8 cellular contexts compared by ENCODE assay signal in genomic region chr1:205543351-205544305, GRCh38. TPM values are rescaled to one million over a fixed set of nuclear protein-coding genes. Genes with fewer than 3 reads are reported as not detected.
A peak's percentile ranks its signal among the peaks of the same experiment; 100 is the strongest.
DNase-seq lines count a peak whose midpoint lies in the region; ATAC-seq and TF ChIP-seq lines count a peak whose summit lies in the region.

No MANE protein-coding gene starts in this region.

- H3K4me2 ChIP-seq in mammary epithelial cell (ENCODE audit: insufficient read depth, low read depth, low read length), result peak overlapping the region; percentile 66

- peak overlapping the region in 1 of 3 experiments; percentile 19 for H3K4me3 ChIP-seq in mammary epithelial cell (replicated peaks in 1 of 3; ENCODE audit: insufficient read depth in 1 of 3, low read depth in 2 of 3, low read length in 3 of 3)
- peak overlapping the region; percentile 2 to 31 (median 20) for H3K4me3 ChIP-seq in gastrocnemius medialis
- no peak overlapping the region for H3K4me3 ChIP-seq in CD4-positive, alpha-beta memory T cell (ENCODE audit: low read length in 2 of 2)

- H3K27ac ChIP-seq in mammary epithelial cell (ENCODE audit: insufficient read depth, low read depth, low read length) (peak overlapping the region; percentile 60), gastrocnemius medialis (peak overlapping the region; percentile 57 to 79 (median 76))
- no peak overlapping the region for H3K27ac ChIP-seq in CD4-positive, alpha-beta memory T cell (ENCODE audit: low read depth, low read length)

- ATAC-seq in gastrocnemius medialis, result peak; percentile 69 to 81
- ATAC-seq in HG03571 (IDR thresholded peaks at IDR 0.05; ENCODE audit: unreplicated experiment), result no peak

- H3K9me3 ChIP-seq in mammary epithelial cell (replicated peaks; ENCODE audit: insufficient read depth, low read length) (no peaks in the 10 kb centered on the region), gastrocnemius medialis (no peaks in the 10 kb centered on the region)
- H3K9me3 ChIP-seq in CD4-positive, alpha-beta memory T cell (ENCODE audit: control insufficient read depth in 1 of 2, low read length in 2 of 2), result no peaks in the 10 kb centered on the region

- no peak for TF ChIP-seq POLR2A in gastrocnemius medialis (IDR thresholded peaks at IDR 0.05)

- peaks cover 13% of the 10 kb centered on the region for H3K4me1 ChIP-seq in mammary epithelial cell (ENCODE audit: insufficient read depth, low read length)
- no peaks in the 10 kb centered on the region for H3K4me1 ChIP-seq in gastrocnemius medialis
- no peaks in the 10 kb centered on the region for H3K4me1 ChIP-seq in CD4-positive, alpha-beta memory T cell (ENCODE audit: insufficient read depth, low read length)

- H3K27me3 ChIP-seq in mammary epithelial cell (ENCODE audit: insufficient read depth, low read length) (no peaks in the 10 kb centered on the region), gastrocnemius medialis (peaks cover 25 to 36% (median 26%) of the 10 kb centered on the region in 3 donors)
- H3K27me3 ChIP-seq in CD4-positive, alpha-beta memory T cell (ENCODE audit: insufficient read depth, low read length), result no peaks in the 10 kb centered on the region

- POLR2A ChIA-PET in CD4-positive, alpha-beta memory T cell (lab: Charles Lee; ENCODE audit: partially characterized antibody), result no interaction called here

- no peak overlapping the region for H3K9ac ChIP-seq in mammary epithelial cell (ENCODE audit: insufficient read depth, low read length)

- H3K36me3 Mint-ChIP-seq in CD4-positive, alpha-beta memory T cell, result no peaks in the 10 kb centered on the region

- peak overlapping the region; percentile 87 for H2AFZ ChIP-seq in mammary epithelial cell (ENCODE audit: low read depth, low read length)

- no peak overlapping the region for H3K27ac Mint-ChIP-seq in CD4-positive, alpha-beta memory T cell

- H3K4me1 Mint-ChIP-seq in CD4-positive, alpha-beta memory T cell, result peaks cover 0 to 9% (median 3%) of the 10 kb centered on the region in 4 donors

- peak overlapping the region in 2 of 8 donors; percentile 12 to 34 for H3K4me3 Mint-ChIP-seq in CD4-positive, alpha-beta memory T cell

- peak in 2 of 3 donors; percentile 12 to 19 for DNase-seq in stimulated activated CD4-positive, alpha-beta T cell treated with anti-CD3 and anti-CD28 coated beads, Interleukin-12 subunit alpha, Interleukin-12 subunit beta, amount 100 ng/mL, for 48 hours (ENCODE audit: low read depth in 2 of 3, low spot score in 1 of 3)
- DNase-seq in stimulated activated CD4-positive, alpha-beta T cell treated with anti-CD3 and anti-CD28 coated beads, Interleukin-12 subunit alpha, Interleukin-12 subunit beta, amount 100 ng/mL, for 4 hours, result no peak
- DNase-seq in NCI-H774 (lab: John Stamatoyannopoulos, UW) (peak; percentile 44), mammary epithelial cell (peak; percentile 91), iPS-NIHi11 (ENCODE audit: low spot score) (peak; percentile 78), gastrocnemius medialis (peak in 1 of 2 donors; percentile 26)
- DNase-seq in CD4-positive, alpha-beta memory T cell, result no peak

- dilution Hi-C loops in mammary epithelial cell (cut with HindIII; ENCODE audit: low sequenced_read_pairs), result no loop called here

- CTCF ChIA-PET in mammary epithelial cell (lab: Charles Lee; ENCODE audit: low non-redundant PET), result no interaction called here
- CTCF ChIA-PET in CD4-positive, alpha-beta memory T cell (lab: Charles Lee; ENCODE audit: partially characterized antibody), result interaction anchor here (1.2 to 1.7 kb wide), 4 partner anchors 19 to 208 kb away, joined by 3 to 6 read pairs (median 4); no protein-coding TSS in a partner anchor

- H3K36me3 ChIP-seq in mammary epithelial cell (ENCODE audit: insufficient read depth, low read length) (no peaks in the 10 kb centered on the region), gastrocnemius medialis (no peaks in the 10 kb centered on the region)
- H3K36me3 ChIP-seq in CD4-positive, alpha-beta memory T cell (ENCODE audit: insufficient read depth, low read length), result no peaks in the 10 kb centered on the region

- H4K20me1 ChIP-seq in mammary epithelial cell (ENCODE audit: insufficient read depth, low read length), result no peaks in the 10 kb centered on the region

- no peaks in the 10 kb centered on the region for H3K9me3 Mint-ChIP-seq in CD4-positive, alpha-beta memory T cell

- WGBS in mammary epithelial cell (ENCODE audit: low coverage, missing lambda C conversion rate), result 4% methylated on average over 12 of the region's 25 CpGs

- BruUV-seq in mammary epithelial cell (replicated peaks; lab: Mats Ljungman, UMichigan), result no TSS peak

- H3K27me3 Mint-ChIP-seq in CD4-positive, alpha-beta memory T cell, result peaks cover 29 to 46% of the 10 kb centered on the region in 2 donors

- no peaks in the 10 kb centered on the region for H3K79me2 ChIP-seq in mammary epithelial cell (ENCODE audit: insufficient read depth, low read length)

- TF ChIP-seq CTCF in mammary epithelial cell (conservative IDR thresholded peaks at IDR 0.05 in 1 of 2, IDR thresholded peaks at IDR 0.05 in 1 of 2; ENCODE audit: extremely low read depth in 1 of 2, insufficient read depth in 1 of 2, low read depth in 1 of 2, low read length in 2 of 2) (no peak), gastrocnemius medialis (IDR thresholded peaks at IDR 0.05 in 4 of 5, conservative IDR thresholded peaks at IDR 0.05 in 1 of 5) (no peak)

- in situ Hi-C loops in mammary epithelial cell (cut with MboI; ENCODE audit: low sequenced_read_pairs in 2 of 2) (no loop called here), gastrocnemius medialis (cut with MboI; ENCODE audit: low sequenced_read_pairs in 4 of 4) (no loop called here)

- intact Hi-C loops in mammary epithelial cell (cut with micrococcal nuclease) (loop anchor here (5.0 kb wide), 1 partner anchor 89 kb away; the partner anchor contains the start of gene ELK4), gastrocnemius medialis (cut with DNase I; ENCODE audit: low total_unique reads) (no loop called here)
- intact Hi-C loops in CD4-positive, alpha-beta memory T cell (cut with micrococcal nuclease), result no loop called here

RNA-seq across cellular contexts. Expression of gene CDK18, which starts 39.2 kb away (rescaled TPM):
- total RNA-seq in mammary epithelial cell (10 to 100 TPM; 23.2 to 28.6 TPM), gastrocnemius medialis (1 to 10 TPM; 1.2 to 4.6 (median 1.5) TPM)
- 24.6 TPM for polyA plus RNA-seq in mammary epithelial cell
- polyA minus RNA-seq in mammary epithelial cell, result 57.9 TPM
- total RNA-seq in CD4-positive, alpha-beta memory T cell, result 1 to 10 TPM in 1 of 2 experiments, under 1 TPM in 1; 0.78 to 1.3 TPM
- polyA plus RNA-seq in CD4-positive, alpha-beta memory T cell, result under 1 TPM; 0.25 to 0.76 TPM

Comparison
In these comparisons a context has a peak if more than half of its experiments do, and no peak if none do; other contexts are left out.
1. DNase-seq: peak in stimulated activated CD4-positive, alpha-beta T cell treated with anti-CD3 and anti-CD28 coated beads, Interleukin-12 subunit alpha, Interleukin-12 subunit beta, amount 100 ng/mL, for 48 hours (2 of 3), NCI-H774 (single experiment), mammary epithelial cell (single experiment) and iPS-NIHi11 (single experiment); none in stimulated activated CD4-positive, alpha-beta T cell treated with anti-CD3 and anti-CD28 coated beads, Interleukin-12 subunit alpha, Interleukin-12 subunit beta, amount 100 ng/mL, for 4 hours (single experiment) and CD4-positive, alpha-beta memory T cell (0 of 5).
2. H3K4me3 ChIP-seq: peak in gastrocnemius medialis (4 of 4); none in CD4-positive, alpha-beta memory T cell (0 of 2).
3. RNA of gene CDK18, which starts 39.2 kb away (total RNA-seq): 23.2 to 28.6 TPM in mammary epithelial cell; 1.2 to 4.6 TPM in gastrocnemius medialis and 0.78 to 1.3 TPM in CD4-positive, alpha-beta memory T cell; every median in the first group is over 4 times any median in the second.